Comparison of ENCODE assay signal across 24 cellular contexts in the genomic region with DNA sequence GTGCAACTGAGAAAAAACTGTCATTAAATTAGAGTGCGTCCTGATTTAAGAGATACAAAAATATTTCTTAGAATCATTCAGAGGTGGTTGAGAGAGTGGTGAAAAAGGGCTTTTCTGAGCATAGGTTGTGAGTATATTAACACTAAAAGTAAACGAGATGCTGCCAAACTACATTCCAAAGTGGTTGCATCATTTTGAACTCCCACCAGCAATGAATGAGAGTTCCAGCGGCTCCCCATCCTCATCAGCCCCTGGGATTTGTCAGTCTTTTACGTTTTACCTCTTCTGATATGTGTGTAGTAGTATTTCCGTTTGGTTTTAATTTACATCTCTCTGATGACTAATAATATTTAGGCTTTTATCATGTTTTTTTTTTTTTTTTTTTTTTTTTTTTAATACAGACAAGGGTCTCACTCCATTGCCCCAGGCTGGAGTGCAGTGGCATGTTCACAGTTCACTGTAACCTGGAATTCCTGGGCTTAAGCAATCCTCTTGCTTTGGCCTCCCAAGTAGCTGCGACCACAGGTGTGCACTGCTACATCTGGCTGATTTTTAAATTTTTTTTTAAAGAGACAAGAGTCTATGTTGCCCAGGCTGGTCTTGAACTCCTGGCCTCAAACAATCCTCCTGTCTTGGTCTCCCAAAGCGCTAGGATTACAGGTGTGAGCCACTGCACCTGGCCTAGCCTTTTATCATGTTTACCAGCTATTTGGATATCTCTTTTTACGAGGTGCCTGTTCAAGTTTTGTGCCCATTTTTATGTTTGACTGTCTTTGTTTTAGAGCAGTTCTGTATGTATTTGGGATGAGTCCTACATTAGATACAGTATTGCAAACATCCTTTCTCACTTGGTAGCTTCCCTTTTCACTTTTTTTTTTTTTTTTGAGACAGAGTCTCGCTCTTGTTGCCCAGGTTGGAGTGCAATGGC. TPM values are rescaled to one million over a fixed set of nuclear protein-coding genes. Genes with fewer than 3 reads are reported as not detected.
DNase-seq lines count a peak whose midpoint lies in the region; ATAC-seq, FAIRE-seq and TF ChIP-seq lines count a peak whose summit lies in the region.
"Had no signal": no experiment of that assay in that cellular context is flagged by ENCODE, and none has a peak within 500 bp of the region (broad histone marks: within the 10 kb centered on the region; RNA-seq: fewer than 3 reads in every experiment).

No MANE protein-coding gene starts in this region.

- H3K27ac Mint-ChIP-seq in MCF 10A (ENCODE audit: low read depth, unreplicated experiment): no peak overlapping the region
- H3K27ac Mint-ChIP-seq in astrocyte (ENCODE audit: unreplicated experiment): no peak overlapping the region
- H3K27ac Mint-ChIP-seq: activated naive CD8-positive, alpha-beta T cell treated with anti-CD3 and anti-CD28 coated beads, Interleukin-2, amount 50 U/mL, for 24 hours; natural killer cell treated with Interleukin-12 subunit alpha and Interleukin-12 subunit beta and Interleukin-15 and Interleukin-18, amount 100 ng/mL, for 72 hours had no signal

- TF ChIP-seq CTCF in MCF 10A (IDR thresholded peaks at IDR 0.05; ENCODE audit: unreplicated experiment) (no peak), breast epithelium (IDR thresholded peaks at IDR 0.05) (no peak), astrocyte (IDR thresholded peaks at IDR 0.05; ENCODE audit: insufficient read depth, low read depth, low read length) (no peak), WERI-Rb-1 (IDR thresholded peaks at IDR 0.05; ENCODE audit: low read depth, low read length) (no peak), upper lobe of right lung (IDR thresholded peaks at IDR 0.05) (no peak)

- no TSS peak for BruUV-seq in MCF 10A (replicated peaks; lab: Mats Ljungman, UMichigan)

- TF ChIP-seq POLR2A in breast epithelium (IDR thresholded peaks at IDR 0.05): no peak

- no peak overlapping the region for H3K9ac ChIP-seq in astrocyte (ENCODE audit: low read length)

- H3K36me3 Mint-ChIP-seq in MCF 10A (ENCODE audit: insufficient read depth, unreplicated experiment): no peaks in the 10 kb centered on the region
- H3K36me3 Mint-ChIP-seq in astrocyte (ENCODE audit: low read depth, unreplicated experiment): peaks cover 3% of the 10 kb centered on the region
- H3K36me3 Mint-ChIP-seq: CD8-positive, alpha-beta memory T cell; natural killer cell treated with Interleukin-12 subunit alpha and Interleukin-12 subunit beta and Interleukin-15 and Interleukin-18, amount 100 ng/mL, for 72 hours had no signal

- FAIRE-seq in astrocyte (lab: Jason Lieb, UNC): no peak
- FAIRE-seq: GM19239 had no signal

- H3K27me3 Mint-ChIP-seq in MCF 10A (ENCODE audit: insufficient read depth, unreplicated experiment): no peaks in the 10 kb centered on the region
- peaks cover under 1% of the 10 kb centered on the region for H3K27me3 Mint-ChIP-seq in astrocyte (ENCODE audit: low read depth, unreplicated experiment)
- H3K27me3 Mint-ChIP-seq: activated naive CD8-positive, alpha-beta T cell treated with anti-CD3 and anti-CD28 coated beads, Interleukin-2, amount 50 U/mL, for 24 hours; CD8-positive, alpha-beta memory T cell had no signal

- intact Hi-C loops in MCF 10A (cut with micrococcal nuclease): no loop called here
- intact Hi-C loops in breast epithelium (cut with DNase I; ENCODE audit: low total_unique reads): no loop called here
- intact Hi-C loops in upper lobe of right lung (cut with DNase I): no loop called here

- H3K4me1 ChIP-seq in breast epithelium: no peaks in the 10 kb centered on the region
- no peaks in the 10 kb centered on the region for H3K4me1 ChIP-seq in astrocyte (ENCODE audit: insufficient read depth, low read length)
- no peaks in the 10 kb centered on the region for H3K4me1 ChIP-seq in upper lobe of right lung
- H3K4me1 ChIP-seq: left ventricle myocardium inferior, thyroid gland had no signal

- no peaks in the 10 kb centered on the region for H4K20me1 ChIP-seq in astrocyte (ENCODE audit: insufficient read depth, low read length)

- no peaks in the 10 kb centered on the region for H3K79me2 ChIP-seq in astrocyte (ENCODE audit: insufficient read depth, low read length)

- H3K4me3 Mint-ChIP-seq in MCF 10A (ENCODE audit: unreplicated experiment) (no peak overlapping the region), astrocyte (ENCODE audit: unreplicated experiment) (no peak overlapping the region)
- H3K4me3 Mint-ChIP-seq: activated naive CD8-positive, alpha-beta T cell treated with anti-CD3 and anti-CD28 coated beads, Interleukin-2, amount 50 U/mL, for 24 hours; activated T-cell treated with anti-CD3 and anti-CD28 coated beads, Interleukin-2, amount 50 U/mL, for 4 hours; CD8-positive, alpha-beta memory T cell; natural killer cell treated with Interleukin-12 subunit alpha and Interleukin-12 subunit beta and Interleukin-15 and Interleukin-18, amount 100 ng/mL, for 72 hours had no signal

- CTCF ChIA-PET in MCF 10A (lab: Yijun Ruan, JAX): interaction anchor here (0.7 kb wide), 1 partner anchor 55 kb away, joined by 3 read pairs; no protein-coding TSS in a partner anchor

- ATAC-seq in HG03095 (IDR thresholded peaks at IDR 0.05; ENCODE audit: unreplicated experiment): no peak
- no peak for ATAC-seq in upper lobe of right lung
- ATAC-seq: activated naive CD8-positive, alpha-beta T cell treated with anti-CD3 and anti-CD28 coated beads, Interleukin-2, amount 50 U/mL, for 24 hours; activated T-cell treated with anti-CD3 and anti-CD28 coated beads, Interleukin-2, amount 50 U/mL, for 4 hours; esophagus mucosa; natural killer cell treated with Interleukin-12 subunit alpha and Interleukin-12 subunit beta and Interleukin-15 and Interleukin-18, amount 100 ng/mL, for 72 hours had no signal

- DNase-seq in MCF 10A (ENCODE audit: unreplicated experiment): peak; percentile 19
- DNase-seq in breast epithelium (ENCODE audit: low spot score in 2 of 2): no peak
- peak; percentile 53 for DNase-seq in astrocyte (ENCODE audit: low read depth)
- peak; percentile 48 for DNase-seq in iPS-NIHi7 (ENCODE audit: extremely low spot score)
- no peak for DNase-seq in WERI-Rb-1
- DNase-seq in activated CD4-positive, alpha-beta T cell treated with anti-CD3 and anti-CD28 coated beads for 4 hours: no peak
- no peak for DNase-seq in upper lobe of right lung
- DNase-seq: 8988T; activated naive CD8-positive, alpha-beta T cell treated with anti-CD3 and anti-CD28 coated beads, Interleukin-2, amount 50 U/mL, for 24 hours; activated T-cell treated with anti-CD3 and anti-CD28 coated beads, Interleukin-2, amount 50 U/mL, for 4 hours; cortex of kidney; Karpas-422; left ventricle myocardium inferior; NCI-H1694; NCI-H524; stimulated activated CD4-positive, alpha-beta T cell treated with anti-CD3 and anti-CD28 coated beads, Interleukin-1b, Interleukin-23, amount 100 ng/mL, for 48 hours; stimulated activated CD8-positive, alpha-beta memory T cell treated with anti-CD3 and anti-CD28 coated beads, Interleukin-4, amount 100 ng/mL, for 48 hours; thyroid gland had no signal

- no peaks in the 10 kb centered on the region for H3K4me1 Mint-ChIP-seq in MCF 10A (ENCODE audit: insufficient read depth, unreplicated experiment)
- peaks cover 7% of the 10 kb centered on the region for H3K4me1 Mint-ChIP-seq in astrocyte (ENCODE audit: low read depth, unreplicated experiment)
- H3K4me1 Mint-ChIP-seq: activated naive CD8-positive, alpha-beta T cell treated with anti-CD3 and anti-CD28 coated beads, Interleukin-2, amount 50 U/mL, for 24 hours had no signal

- no peak overlapping the region for H3K4me3 ChIP-seq in breast epithelium
- H3K4me3 ChIP-seq in astrocyte (ENCODE audit: insufficient read depth, low read depth, low read length): no peak overlapping the region
- no peak overlapping the region for H3K4me3 ChIP-seq in WERI-Rb-1 (ENCODE audit: low read depth, low read length)
- no peak overlapping the region for H3K4me3 ChIP-seq in upper lobe of right lung
- H3K4me3 ChIP-seq: left ventricle myocardium inferior, thyroid gland had no signal

- POLR2A ChIA-PET in MCF 10A (lab: Yijun Ruan, JAX): interaction anchor here (0.6 kb wide), 1 partner anchor 713 kb away, joined by 3 read pairs; no protein-coding TSS in a partner anchor

- no peaks in the 10 kb centered on the region for H3K27me3 ChIP-seq in breast epithelium
- no peaks in the 10 kb centered on the region for H3K27me3 ChIP-seq in astrocyte (ENCODE audit: insufficient read depth, low read length)
- H3K27me3 ChIP-seq in WERI-Rb-1 (ENCODE audit: insufficient read depth, low read depth, severe bottlenecking): no peaks in the 10 kb centered on the region
- no peaks in the 10 kb centered on the region for H3K27me3 ChIP-seq in upper lobe of right lung
- H3K27me3 ChIP-seq: thyroid gland had no signal

- H3K9me3 Mint-ChIP-seq in MCF 10A (ENCODE audit: unreplicated experiment) (no peaks in the 10 kb centered on the region), astrocyte (ENCODE audit: unreplicated experiment) (peaks cover 12% of the 10 kb centered on the region)
- H3K9me3 Mint-ChIP-seq: activated T-cell treated with anti-CD3 and anti-CD28 coated beads, Interleukin-2, amount 50 U/mL, for 4 hours; natural killer cell treated with Interleukin-12 subunit alpha and Interleukin-12 subunit beta and Interleukin-15 and Interleukin-18, amount 100 ng/mL, for 72 hours had no signal

- H3K4me2 ChIP-seq in astrocyte (ENCODE audit: low read length): no peak overlapping the region

- H3K27ac ChIP-seq in breast epithelium (no peak overlapping the region), astrocyte (ENCODE audit: low read depth, low read length) (no peak overlapping the region), WERI-Rb-1 (no peak overlapping the region), upper lobe of right lung (no peak overlapping the region)
- H3K27ac ChIP-seq: left ventricle myocardium inferior, thyroid gland had no signal

- peaks cover 0 to 6% of the 10 kb centered on the region in 2 donors for H3K9me3 ChIP-seq in breast epithelium
- H3K9me3 ChIP-seq in astrocyte (ENCODE audit: insufficient read depth, low read depth, low read length): no peaks in the 10 kb centered on the region
- H3K9me3 ChIP-seq in WERI-Rb-1 (ENCODE audit: severe bottlenecking): peaks cover 4% of the 10 kb centered on the region
- no peaks in the 10 kb centered on the region for H3K9me3 ChIP-seq in upper lobe of right lung
- H3K9me3 ChIP-seq: thyroid gland had no signal

- H3K36me3 ChIP-seq in breast epithelium (no peaks in the 10 kb centered on the region), astrocyte (ENCODE audit: insufficient read depth, low read length) (no peaks in the 10 kb centered on the region), WERI-Rb-1 (no peaks in the 10 kb centered on the region), upper lobe of right lung (no peaks in the 10 kb centered on the region)
- H3K36me3 ChIP-seq: left ventricle myocardium inferior, thyroid gland had no signal

- no peak overlapping the region for H2AFZ ChIP-seq in astrocyte (ENCODE audit: low read depth, low read length)

RNA-seq across cellular contexts. Expression of a gene that starts 17.0 kb away (rescaled TPM):
- total RNA-seq in MCF 10A (2022): not detected in 2 replicates
- under 1 TPM in 1 of 3 donors, not detected in 2; 0.33 TPM for total RNA-seq in breast epithelium
- total RNA-seq in astrocyte: not detected in 2 replicates
- 3.9 TPM for total RNA-seq in upper lobe of right lung
- total RNA-seq: activated T-cell treated with anti-CD3 and anti-CD28 coated beads, Interleukin-2, amount 50 U/mL, for 4 hours; CD8-positive, alpha-beta memory T cell; esophagus mucosa; left ventricle myocardium inferior; natural killer cell treated with Interleukin-12 subunit alpha and Interleukin-12 subunit beta and Interleukin-15 and Interleukin-18, amount 100 ng/mL, for 72 hours; T-helper 2 cell treated with Interferon-gamma antibody and Interleukin-4, amounts not matched to agents 100 ng/mL and 5 ng/mL, for 36 hours; thyroid gland had no signal

RNA-seq across cellular contexts. Expression of a gene that starts 31.2 kb away (rescaled TPM):
- total RNA-seq in MCF 10A (2022) (20.0 and 22.7 TPM in 2 replicates), breast epithelium (10 to 100 TPM; 33.4 to 61.0 (median 37.7) TPM), astrocyte (11.9 and 15.4 TPM in 2 replicates), upper lobe of right lung (27.9 TPM)

RNA-seq across cellular contexts. Expression of a gene that starts 59.6 kb away (rescaled TPM):
- total RNA-seq in MCF 10A (2022): 19.7 and 24.5 TPM in 2 replicates
- total RNA-seq in breast epithelium: 10 to 100 TPM; 26.5 to 45.7 (median 26.6) TPM
- 29.0 and 34.8 TPM in 2 replicates for total RNA-seq in astrocyte
- total RNA-seq in upper lobe of right lung: 25.2 TPM

Comparison
In these comparisons a context has a peak if more than half of its experiments do, and no peak if none do; other contexts are left out.
1. DNase-seq: peak in MCF 10A (single experiment), astrocyte (single experiment) and iPS-NIHi7 (single experiment); none in breast epithelium (0 of 2), WERI-Rb-1 (single experiment), activated CD4-positive, alpha-beta T cell treated with anti-CD3 and anti-CD28 coated beads for 4 hours (0 of 2) and upper lobe of right lung (single experiment).